In genomic region chr6:45923831-45924391, GRCh38 we compare ENCODE assay signal across 8 cellular contexts.
DNase-seq lines count a peak whose midpoint lies in the region; ATAC-seq, FAIRE-seq and TF ChIP-seq lines count a peak whose summit lies in the region.

No MANE protein-coding gene starts in this region.

- H3K4me3 Mint-ChIP-seq in neural progenitor cell: no peak overlapping the region
- H3K4me3 Mint-ChIP-seq in Calu3 (ENCODE audit: low read depth, unreplicated experiment): no peak overlapping the region

- BruUV-seq in HepG2 (replicated peaks; lab: Mats Ljungman, UMichigan): no TSS peak
- no TSS peak for BruUV-seq in Calu3 (replicated peaks; lab: Mats Ljungman, UMichigan)

- no peak for TF ChIP-seq RAD21 in HepG2 (CRISPR knock-in tag; IDR thresholded peaks at IDR 0.05)

- intact Hi-C loops in HepG2 (cut with micrococcal nuclease; ENCODE audit: unreplicated experiment) (loop anchor here (5.0 kb wide), 2 partner anchors 827 to 1332 kb away; no protein-coding TSS in a partner anchor), Calu3 (cut with micrococcal nuclease; ENCODE audit: unreplicated experiment) (loop anchor here (2.0 to 10.0 kb wide), 3 partner anchors 549 to 1449 kb away; partner anchors contain the start of gene SUPT3H)

- H3K27me3 ChIP-seq in HepG2 (ENCODE audit: control insufficient read depth in 1 of 2, insufficient read depth in 2 of 2, low read length in 2 of 2) (no peaks in the 10 kb centered on the region; a peak in 1 of 5 replicates), neural progenitor cell (peaks cover 36% of the 10 kb centered on the region)

- H3K9me3 ChIP-seq in HepG2 (ENCODE audit: low read length) (no peaks in the 10 kb centered on the region), neural progenitor cell (ENCODE audit: low read depth) (no peaks in the 10 kb centered on the region)

- in situ Hi-C loops in HepG2 (cut with HindIII; ENCODE audit: extremely low pct_ligation_motif_present, low pct_unique_long_range_greater_than_20kb) (loop anchor here (25.0 kb wide), 1 partner anchor 1262 kb away; no protein-coding TSS in a partner anchor), KBM-7 (cut with MboI; ENCODE audit: low pct_unique_long_range_greater_than_20kb, low sequenced_read_pairs) (no loop called here)

- no peak for TF ChIP-seq EP300 in HepG2 (IDR thresholded peaks at IDR 0.05; ENCODE audit: low read depth in 2 of 2, low read length in 2 of 2)
- TF ChIP-seq EP300 in HepG2 (CRISPR knock-in tag; IDR thresholded peaks at IDR 0.05; ENCODE audit: borderline replicate concordance): no peak

- no peaks in the 10 kb centered on the region for H3K4me1 ChIP-seq in HepG2 (ENCODE audit: insufficient read depth, low read length)
- H3K4me1 ChIP-seq in neural progenitor cell: peaks cover 24% of the 10 kb centered on the region

- POLR2A ChIA-PET in HepG2 (lab: Yijun Ruan, JAX): no interaction called here

- no peaks in the 10 kb centered on the region for H3K9me3 Mint-ChIP-seq in neural progenitor cell
- no peaks in the 10 kb centered on the region for H3K9me3 Mint-ChIP-seq in Calu3 (ENCODE audit: low read depth, unreplicated experiment)

- H3F3A ChIP-seq in neural progenitor cell (ENCODE audit: low read depth): peaks cover 26% of the 10 kb centered on the region

- H3K27ac ChIP-seq in epithelial cell of prostate (no peak overlapping the region), HepG2 (ENCODE audit: extremely low read length, insufficient read depth, low read length) (no peak overlapping the region), neural progenitor cell (no peak overlapping the region)

- TF ChIP-seq CTCF in HepG2 (CRISPR knock-in tag; IDR thresholded peaks at IDR 0.05): no peak
- no peak for TF ChIP-seq CTCF in neural progenitor cell (IDR thresholded peaks at IDR 0.05)
- TF ChIP-seq CTCF in Calu3 (IDR thresholded peaks at IDR 0.05; ENCODE audit: unreplicated experiment): no peak

- H3K36me3 Mint-ChIP-seq in neural progenitor cell (no peaks in the 10 kb centered on the region), Calu3 (ENCODE audit: insufficient read depth, unreplicated experiment) (no peaks in the 10 kb centered on the region)

- CTCF ChIA-PET in HepG2 (lab: Yijun Ruan, JAX; ENCODE audit: low intra/inter-chr PET ratio, low total read pairs): no interaction called here
- CTCF ChIA-PET in Calu3 (lab: Charles Lee): interaction anchor here (0.7 kb wide), 1 partner anchor 67 kb away, joined by 3 read pairs; no protein-coding TSS in a partner anchor

- whole genome bisulfite sequencing in HepG2 (ENCODE audit: low lambda C conversion rate): under 1% methylated on average over 5 of the region's 5 CpGs

- ATAC-seq in HepG2: no peak

- no peaks in the 10 kb centered on the region for H4K20me1 ChIP-seq in HepG2 (ENCODE audit: insufficient read depth, low read length)
- no peaks in the 10 kb centered on the region for H4K20me1 ChIP-seq in neural progenitor cell (ENCODE audit: low read depth)

- FAIRE-seq in HepG2 (lab: Jason Lieb, UNC): no peak

- peaks cover 4% of the 10 kb centered on the region for H3K27me3 Mint-ChIP-seq in neural progenitor cell (ENCODE audit: insufficient read depth, low read depth)
- no peaks in the 10 kb centered on the region for H3K27me3 Mint-ChIP-seq in Calu3 (ENCODE audit: unreplicated experiment)

- no peak overlapping the region for H2AFZ ChIP-seq in HepG2 (ENCODE audit: low read length)
- H2AFZ ChIP-seq in neural progenitor cell (replicated peaks): no peak overlapping the region

- no peak for TF ChIP-seq POLR2A in HepG2 (IDR thresholded peaks at IDR 0.05; ENCODE audit: insufficient read depth in 1 of 2, low read depth in 2 of 2, low read length in 2 of 2)

- no peak overlapping the region for H3K4me3 ChIP-seq in HepG2 (replicated peaks in 1 of 3; ENCODE audit: insufficient read depth in 1 of 3, low read depth in 2 of 3, low read length in 3 of 3)
- no peak overlapping the region for H3K4me3 ChIP-seq in neural progenitor cell

- H3K79me2 ChIP-seq in HepG2 (ENCODE audit: insufficient read depth, low read length) (no peaks in the 10 kb centered on the region), neural progenitor cell (ENCODE audit: low read depth) (no peaks in the 10 kb centered on the region)

- H3K4me2 ChIP-seq in HepG2 (ENCODE audit: low read depth, low read length): no peak overlapping the region
- no peak overlapping the region for H3K4me2 ChIP-seq in neural progenitor cell

- DNase-seq in stimulated activated CD4-positive, alpha-beta T cell treated with anti-CD3 and anti-CD28 coated beads, Interleukin-12 subunit alpha, Interleukin-12 subunit beta, amount 100 ng/mL, for 24 hours (ENCODE audit: low read depth in 2 of 2): peak; percentile 14 to 55
- DNase-seq in stimulated activated CD4-positive, alpha-beta T cell treated with anti-CD3 and anti-CD28 coated beads, Interleukin-4, amount 100 ng/mL, for 4 hours: no peak
- peak; percentile 21 for DNase-seq in HPDE6-E6E7 (ENCODE audit: extremely low spot score)
- DNase-seq in epithelial cell of prostate (ENCODE audit: low read depth, low spot score): peak; percentile 89
- no peak for DNase-seq in HepG2 (ENCODE audit: low spot score)
- no peak for DNase-seq in neural progenitor cell (ENCODE audit: low spot score)
- no peak for DNase-seq in KBM-7
- DNase-seq in Calu3: no peak

- no peak overlapping the region for H3K27ac Mint-ChIP-seq in neural progenitor cell
- H3K27ac Mint-ChIP-seq in Calu3 (ENCODE audit: unreplicated experiment): no peak overlapping the region

- H3K36me3 ChIP-seq in HepG2 (replicated peaks in 1 of 2; ENCODE audit: control insufficient read depth in 1 of 2, insufficient read depth in 2 of 2, low read length in 2 of 2) (no peaks in the 10 kb centered on the region), neural progenitor cell (no peaks in the 10 kb centered on the region)

- H3K4me1 Mint-ChIP-seq in neural progenitor cell (peaks cover 20% of the 10 kb centered on the region), Calu3 (ENCODE audit: low read depth, unreplicated experiment) (peaks cover 8% of the 10 kb centered on the region)

- no peak overlapping the region for H3K9ac ChIP-seq in HepG2 (ENCODE audit: insufficient read depth, low read depth, low read length)
- H3K9ac ChIP-seq in neural progenitor cell: no peak overlapping the region

TF ChIP-seq in HepG2, 621 proteins besides CTCF, POLR2A, EP300 and RAD21:
- TF ChIP-seq ZNF563 (CRISPR knock-in tag; IDR thresholded peaks at IDR 0.05) (no peak), SRSF4 (IDR thresholded peaks at IDR 0.05; ENCODE audit: low read depth, low read length, poor library complexity, severe bottlenecking) (no peak), SP5 (CRISPR knock-in tag; IDR thresholded peaks at IDR 0.05; ENCODE audit: borderline replicate concordance, low read depth) (no peak), ARHGAP35 (CRISPR knock-in tag; IDR thresholded peaks at IDR 0.05; ENCODE audit: borderline replicate concordance) (no peak), ZNF441 (CRISPR knock-in tag; IDR thresholded peaks at IDR 0.05; ENCODE audit: borderline replicate concordance) (no peak), AHR (CRISPR knock-in tag; IDR thresholded peaks at IDR 0.05) (no peak), STAG1 (CRISPR knock-in tag; IDR thresholded peaks at IDR 0.05) (no peak), ZNF160 (CRISPR knock-in tag; IDR thresholded peaks at IDR 0.05) (no peak), ZNF367 (CRISPR knock-in tag; IDR thresholded peaks at IDR 0.05; ENCODE audit: borderline replicate concordance) (no peak), SYNCRIP (IDR thresholded peaks at IDR 0.05; ENCODE audit: insufficient read depth, low read depth, low read length) (no peak), ZFYVE20 (CRISPR knock-in tag; IDR thresholded peaks at IDR 0.05; ENCODE audit: borderline replicate concordance, low read depth) (no peak), POLR2AphosphoS2 (IDR thresholded peaks at IDR 0.05; ENCODE audit: low read depth, low read length) (no peak)

Comparison
In these comparisons a context has a peak if more than half of its experiments do, and no peak if none do; other contexts are left out.
1. DNase-seq: peak in stimulated activated CD4-positive, alpha-beta T cell treated with anti-CD3 and anti-CD28 coated beads, Interleukin-12 subunit alpha, Interleukin-12 subunit beta, amount 100 ng/mL, for 24 hours (2 of 2), HPDE6-E6E7 (single experiment) and epithelial cell of prostate (single experiment); none in stimulated activated CD4-positive, alpha-beta T cell treated with anti-CD3 and anti-CD28 coated beads, Interleukin-4, amount 100 ng/mL, for 4 hours (0 of 2), HepG2 (single experiment), neural progenitor cell (single experiment), KBM-7 (single experiment) and Calu3 (single experiment).